ENCODE assay signal across 13 cellular contexts in the genomic region with DNA sequence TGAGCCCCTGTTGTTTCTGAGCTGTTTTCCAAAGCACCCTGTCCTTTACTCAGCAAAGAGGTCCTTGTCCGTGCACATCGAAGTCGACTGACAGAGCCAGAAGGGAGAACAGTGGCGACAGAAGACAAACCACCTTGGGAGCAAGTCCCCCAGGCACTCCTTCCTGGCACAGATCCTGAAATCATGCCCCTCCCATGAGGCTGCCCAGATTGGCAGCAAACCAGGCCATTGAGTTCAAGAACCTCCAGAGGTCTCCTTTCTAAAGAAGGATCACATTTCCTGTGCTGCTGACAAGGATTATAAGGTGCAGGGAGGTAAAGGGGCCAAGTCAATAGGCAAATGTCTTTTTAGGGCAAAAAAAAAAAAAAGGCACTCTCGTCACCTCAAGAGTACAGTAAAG.
DNase-seq lines count a peak whose midpoint lies in the region; ATAC-seq and TF ChIP-seq lines count a peak whose summit lies in the region.
"Had no signal": no experiment of that assay in that cellular context is flagged by ENCODE, and none has a peak within 500 bp of the region (broad histone marks: within the 10 kb centered on the region; RNA-seq: fewer than 3 reads in every experiment).

No MANE protein-coding gene starts in this region.

- intact Hi-C loops in uterus (cut with DNase I; ENCODE audit: low total_unique reads) = no loop called here

- H3K4me1 Mint-ChIP-seq in WTC11 = peaks cover 7% of the 10 kb centered on the region

- peak; percentile 34; the same call in 1 of the 2 replicates for ATAC-seq in WTC11
- ATAC-seq in HG03521 (IDR thresholded peaks at IDR 0.05; ENCODE audit: unreplicated experiment) = no peak

- H3K27ac Mint-ChIP-seq in WTC11 = no peak overlapping the region
- H3K27ac Mint-ChIP-seq: activated CD4-positive, alpha-beta T cell treated with anti-CD3 and anti-CD28 coated beads, Interleukin-2, amount 10 ng/mL, durations not matched to agents 7 days and 5 days had no signal

- TF ChIP-seq CTCF in WTC11 (IDR thresholded peaks at IDR 0.05) (no peak), uterus (IDR thresholded peaks at IDR 0.05) (no peak)

- POLR2A ChIA-PET in WTC11 (lab: Charles Lee) = no interaction called here

- no peak for TF ChIP-seq POLR2A in uterus (IDR thresholded peaks at IDR 0.05)

- DNase-seq in DMS53 (lab: John Stamatoyannopoulos, UW) (peak; percentile 14), DMS53 treated with DMSO at 0.1 percent for 48 hours (lab: John Stamatoyannopoulos, UW; ENCODE audit: unreplicated experiment) (no peak), NCI-H187 treated with DMSO at 0.1 percent for 48 hours (lab: John Stamatoyannopoulos, UW) (peak; percentile 5), WTC11 (ENCODE audit: low spot score) (no peak), renal cortical epithelial cell (ENCODE audit: low read depth) (peak; percentile 57), uterus (no peak)
- DNase-seq in stimulated activated CD4-positive, alpha-beta T cell treated with anti-CD3 and anti-CD28 coated beads, Interleukin-2, amount 100 ng/mL, for 24 hours = no peak
- DNase-seq: 8988T; activated CD4-positive, alpha-beta T cell treated with anti-CD3 and anti-CD28 coated beads, Interleukin-2, amount 10 ng/mL, durations not matched to agents 7 days and 5 days; CD8-positive, alpha-beta memory T cell; NCI-H146; spleen had no signal

- CTCF ChIA-PET in WTC11 (lab: Charles Lee) = no interaction called here

- H3K9me3 Mint-ChIP-seq in WTC11 = no peaks in the 10 kb centered on the region
- H3K9me3 Mint-ChIP-seq: activated CD4-positive, alpha-beta T cell treated with anti-CD3 and anti-CD28 coated beads, Interleukin-2, amount 10 ng/mL, durations not matched to agents 7 days and 5 days; CD8-positive, alpha-beta memory T cell had no signal

- no peaks in the 10 kb centered on the region for H3K36me3 ChIP-seq in uterus
- H3K36me3 ChIP-seq: spleen had no signal

- no peak overlapping the region for H3K4me3 Mint-ChIP-seq in WTC11
- H3K4me3 Mint-ChIP-seq: activated CD4-positive, alpha-beta T cell treated with anti-CD3 and anti-CD28 coated beads, Interleukin-2, amount 10 ng/mL, durations not matched to agents 7 days and 5 days; CD8-positive, alpha-beta memory T cell had no signal

- H3K4me1 ChIP-seq in uterus = no peaks in the 10 kb centered on the region

- no peak overlapping the region for H3K4me3 ChIP-seq in uterus
- H3K4me3 ChIP-seq: spleen had no signal

- H3K27ac ChIP-seq in uterus = no peak overlapping the region
- H3K27ac ChIP-seq: spleen had no signal

- H3K9me3 ChIP-seq in uterus = no peaks in the 10 kb centered on the region
- H3K9me3 ChIP-seq: spleen had no signal

- no peaks in the 10 kb centered on the region for H3K36me3 Mint-ChIP-seq in WTC11

- H3K27me3 ChIP-seq in uterus = no peaks in the 10 kb centered on the region
- H3K27me3 ChIP-seq: spleen had no signal

- H3K27me3 Mint-ChIP-seq in WTC11 (ENCODE audit: low read depth) = no peaks in the 10 kb centered on the region
- H3K27me3 Mint-ChIP-seq: activated CD4-positive, alpha-beta T cell treated with anti-CD3 and anti-CD28 coated beads, Interleukin-2, amount 10 ng/mL, durations not matched to agents 7 days and 5 days; CD8-positive, alpha-beta memory T cell had no signal

TF ChIP-seq in WTC11, 78 proteins besides CTCF, POLR2A, EP300 and RAD21 (continues in another document):
- TF ChIP-seq ZNF263 (CRISPR knock-in tag; IDR thresholded peaks at IDR 0.05; ENCODE audit: low read depth) = no peak
- no peak for TF ChIP-seq ZMAT4 (CRISPR knock-in tag; IDR thresholded peaks at IDR 0.05)
- TF ChIP-seq FOXJ3 (CRISPR knock-in tag; IDR thresholded peaks at IDR 0.05; ENCODE audit: borderline replicate concordance) = no peak
- no peak for TF ChIP-seq ZNF396 (CRISPR knock-in tag; IDR thresholded peaks at IDR 0.05; ENCODE audit: borderline replicate concordance)
- no peak for TF ChIP-seq ZNF671 (CRISPR knock-in tag; IDR thresholded peaks at IDR 0.05)
- no peak for TF ChIP-seq NFYB (CRISPR knock-in tag; conservative IDR thresholded peaks at IDR 0.05; ENCODE audit: low read depth)
- no peak for TF ChIP-seq ATF1 (CRISPR knock-in tag; IDR thresholded peaks at IDR 0.05)
- TF ChIP-seq MXD4 (CRISPR knock-in tag; IDR thresholded peaks at IDR 0.05; ENCODE audit: borderline replicate concordance) = no peak
- no peak for TF ChIP-seq ZNF532 (CRISPR knock-in tag; IDR thresholded peaks at IDR 0.05; ENCODE audit: borderline replicate concordance)
- no peak for TF ChIP-seq CREM (CRISPR knock-in tag; IDR thresholded peaks at IDR 0.05)
- TF ChIP-seq, protein P1, sequence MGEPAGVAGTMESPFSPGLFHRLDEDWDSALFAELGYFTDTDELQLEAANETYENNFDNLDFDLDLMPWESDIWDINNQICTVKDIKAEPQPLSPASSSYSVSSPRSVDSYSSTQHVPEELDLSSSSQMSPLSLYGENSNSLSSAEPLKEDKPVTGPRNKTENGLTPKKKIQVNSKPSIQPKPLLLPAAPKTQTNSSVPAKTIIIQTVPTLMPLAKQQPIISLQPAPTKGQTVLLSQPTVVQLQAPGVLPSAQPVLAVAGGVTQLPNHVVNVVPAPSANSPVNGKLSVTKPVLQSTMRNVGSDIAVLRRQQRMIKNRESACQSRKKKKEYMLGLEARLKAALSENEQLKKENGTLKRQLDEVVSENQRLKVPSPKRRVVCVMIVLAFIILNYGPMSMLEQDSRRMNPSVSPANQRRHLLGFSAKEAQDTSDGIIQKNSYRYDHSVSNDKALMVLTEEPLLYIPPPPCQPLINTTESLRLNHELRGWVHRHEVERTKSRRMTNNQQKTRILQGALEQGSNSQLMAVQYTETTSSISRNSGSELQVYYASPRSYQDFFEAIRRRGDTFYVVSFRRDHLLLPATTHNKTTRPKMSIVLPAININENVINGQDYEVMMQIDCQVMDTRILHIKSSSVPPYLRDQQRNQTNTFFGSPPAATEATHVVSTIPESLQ (CRISPR knock-in tag; IDR thresholded peaks at IDR 0.05) = no peak
- no peak for TF ChIP-seq GABPB1 (CRISPR knock-in tag; IDR thresholded peaks at IDR 0.05)
- no peak for TF ChIP-seq KAT7 (CRISPR knock-in tag; IDR thresholded peaks at IDR 0.05; ENCODE audit: borderline replicate concordance)
- TF ChIP-seq, protein P2, sequence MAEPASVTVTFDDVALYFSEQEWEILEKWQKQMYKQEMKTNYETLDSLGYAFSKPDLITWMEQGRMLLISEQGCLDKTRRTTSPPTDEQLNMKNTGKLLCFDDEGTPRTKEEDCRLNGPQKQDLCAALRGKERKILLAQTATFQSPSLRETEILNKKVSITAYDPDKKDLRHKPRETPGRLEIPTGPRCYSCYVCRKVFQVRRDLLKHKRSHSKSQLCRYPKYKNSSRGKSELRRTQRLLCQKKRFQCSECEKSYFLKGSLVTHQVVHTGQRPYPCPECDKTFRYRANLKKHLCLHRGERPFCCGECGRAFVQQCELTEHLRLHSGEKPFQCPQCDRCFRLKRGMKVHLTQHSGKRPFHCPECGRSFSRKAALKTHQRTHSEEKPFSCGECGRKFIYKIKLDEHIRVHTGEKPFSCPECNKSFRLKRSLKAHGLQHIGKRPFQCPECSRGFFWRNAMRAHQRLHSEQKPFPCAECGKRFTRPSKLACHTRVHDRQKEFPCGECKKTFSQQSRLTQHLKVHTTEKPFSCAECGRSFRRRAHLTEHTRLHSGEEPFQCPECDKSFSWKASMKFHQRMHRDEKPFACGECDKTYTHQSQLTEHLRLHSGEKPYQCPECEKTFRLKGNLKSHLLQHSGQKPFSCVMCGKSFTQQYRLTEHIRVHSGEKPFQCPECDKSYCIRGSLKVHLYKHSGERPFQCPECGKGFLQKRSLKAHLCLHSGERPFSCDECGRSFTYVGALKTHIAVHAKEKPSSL (CRISPR knock-in tag; conservative IDR thresholded peaks at IDR 0.05) = no peak

Comparison
In these comparisons a context has a peak if more than half of its experiments do, and no peak if none do; other contexts are left out.
1. DNase-seq: peak in DMS53 (single experiment), NCI-H187 treated with DMSO at 0.1 percent for 48 hours (single experiment) and renal cortical epithelial cell (single experiment); none in DMS53 treated with DMSO at 0.1 percent for 48 hours (single experiment), WTC11 (single experiment), uterus (0 of 2) and stimulated activated CD4-positive, alpha-beta T cell treated with anti-CD3 and anti-CD28 coated beads, Interleukin-2, amount 100 ng/mL, for 24 hours (0 of 2).